8 cellular contexts compared by ENCODE assay signal in the genomic region with DNA sequence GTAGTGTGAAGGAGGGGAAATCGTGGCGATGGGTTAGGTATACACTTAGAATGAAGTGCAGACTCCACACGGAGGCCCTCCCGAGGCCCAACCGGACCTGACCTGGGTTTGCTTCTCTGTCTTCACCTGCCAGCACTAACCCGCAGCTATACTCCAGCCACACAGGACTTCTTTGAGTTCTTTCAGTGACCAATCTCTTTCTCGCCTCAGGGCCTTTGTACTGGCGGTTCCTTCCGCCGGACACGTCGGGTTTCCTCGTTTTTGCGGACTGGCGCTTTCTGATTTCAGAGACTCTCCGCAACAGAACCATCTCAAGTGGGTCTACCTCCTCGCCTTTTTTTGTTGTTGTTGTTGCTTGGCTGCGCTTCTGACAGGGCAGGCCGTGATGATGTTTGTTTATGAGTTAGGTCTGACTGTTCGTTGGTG. TPM values are rescaled to one million over a fixed set of nuclear protein-coding genes. Genes with fewer than 3 reads are reported as not detected.
A peak's percentile ranks its signal among the peaks of the same experiment; 100 is the strongest.
DNase-seq lines count a peak whose midpoint lies in the region; ATAC-seq and TF ChIP-seq lines count a peak whose summit lies in the region.

A gene with protein sequence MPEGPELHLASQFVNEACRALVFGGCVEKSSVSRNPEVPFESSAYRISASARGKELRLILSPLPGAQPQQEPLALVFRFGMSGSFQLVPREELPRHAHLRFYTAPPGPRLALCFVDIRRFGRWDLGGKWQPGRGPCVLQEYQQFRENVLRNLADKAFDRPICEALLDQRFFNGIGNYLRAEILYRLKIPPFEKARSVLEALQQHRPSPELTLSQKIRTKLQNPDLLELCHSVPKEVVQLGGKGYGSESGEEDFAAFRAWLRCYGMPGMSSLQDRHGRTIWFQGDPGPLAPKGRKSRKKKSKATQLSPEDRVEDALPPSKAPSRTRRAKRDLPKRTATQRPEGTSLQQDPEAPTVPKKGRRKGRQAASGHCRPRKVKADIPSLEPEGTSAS (plus strand): TSS at position 244 of the 426 bp plus-strand sequence. CDS start 1,867 bp downstream, outside the sequence.

- H3K9me3 ChIP-seq in HEK293 (ENCODE audit: control insufficient read depth, insufficient read depth, low read depth, low read length), result no peaks in the 10 kb centered on the region
- no peaks in the 10 kb centered on the region for H3K9me3 ChIP-seq in left ventricle myocardium inferior (replicated peaks)

- intact Hi-C loops in left ventricle myocardium inferior (cut with micrococcal nuclease), result no loop called here

- peak within 1 kb of the TSS; percentile 88 for H3K27ac ChIP-seq in HEK293 (ENCODE audit: extremely low read depth, low read depth, low read length)
- H3K27ac ChIP-seq in left ventricle myocardium inferior (replicated peaks), result peak within 1 kb of the TSS; percentile 79
- no peak within 1 kb of the TSS for H3K27ac ChIP-seq in rectal smooth muscle tissue (ENCODE audit: low read depth, low read length)

- H3K36me3 ChIP-seq in HEK293 (ENCODE audit: control insufficient read depth in 2 of 2, insufficient read depth in 1 of 2, low read length in 2 of 2) (peaks cover 10 to 14% of the 10 kb centered on the region in 2 experiments; a peak in 2 of 3 replicates), left ventricle myocardium inferior (no peaks in the 10 kb centered on the region), rectal smooth muscle tissue (ENCODE audit: control insufficient read depth, insufficient read depth, low read length) (no peaks in the 10 kb centered on the region)

- CTCF ChIA-PET in HEK293 (lab: Yijun Ruan, JAX), result no interaction called here

- H3K4me3 ChIP-seq in HEK293 (ENCODE audit: low read depth, low read length), result peak within 1 kb of the TSS; percentile 62
- H3K4me3 ChIP-seq in left ventricle myocardium inferior, result peak within 1 kb of the TSS; percentile 88
- H3K4me3 ChIP-seq in rectal smooth muscle tissue (ENCODE audit: low read length), result peak within 1 kb of the TSS; percentile 95

- peak within 1 kb of the TSS; percentile 60 for H3K9ac ChIP-seq in rectal smooth muscle tissue (ENCODE audit: low read length)

- no peaks in the 10 kb centered on the region for H3K27me3 ChIP-seq in left ventricle myocardium inferior (ENCODE audit: low read depth)
- H3K27me3 ChIP-seq in rectal smooth muscle tissue (ENCODE audit: control insufficient read depth, insufficient read depth, low read length), result no peaks in the 10 kb centered on the region

- H3K36me3 Mint-ChIP-seq in activated T-cell treated with anti-CD3 and anti-CD28 coated beads, Interleukin-2, amount 50 U/mL, for 4 hours (ENCODE audit: insufficient read depth), result no peaks in the 10 kb centered on the region

- DNase-seq in activated T-cell treated with anti-CD3 and anti-CD28 coated beads, Interleukin-2, amount 50 U/mL, for 4 hours, result no peak
- DNase-seq in left ventricle myocardium inferior (no peak), GM19238 (ENCODE audit: insufficient read length, low spot score) (no peak), ACHN (no peak), DMS 273 treated with DMSO at 0.1 percent for 48 hours (lab: John Stamatoyannopoulos, UW) (no peak)

- peaks cover 32% of the 10 kb centered on the region for H3K4me1 Mint-ChIP-seq in activated T-cell treated with anti-CD3 and anti-CD28 coated beads, Interleukin-2, amount 50 U/mL, for 4 hours (ENCODE audit: low read depth)

- peak within 1 kb of the TSS; percentile 82 for H3K4me3 Mint-ChIP-seq in activated T-cell treated with anti-CD3 and anti-CD28 coated beads, Interleukin-2, amount 50 U/mL, for 4 hours

- peaks cover 8% of the 10 kb centered on the region for H3K9me3 Mint-ChIP-seq in activated T-cell treated with anti-CD3 and anti-CD28 coated beads, Interleukin-2, amount 50 U/mL, for 4 hours

- ATAC-seq in activated T-cell treated with anti-CD3 and anti-CD28 coated beads, Interleukin-2, amount 50 U/mL, for 4 hours, result no peak
- ATAC-seq in GM21423 (IDR thresholded peaks at IDR 0.05; ENCODE audit: unreplicated experiment), result no peak

- H3K4me1 ChIP-seq in HEK293 (ENCODE audit: control insufficient read depth, insufficient read depth, low read length) (peaks cover 6% of the 10 kb centered on the region; the same call in 1 of the 2 replicates), left ventricle myocardium inferior (peaks cover 32% of the 10 kb centered on the region), rectal smooth muscle tissue (ENCODE audit: control insufficient read depth, insufficient read depth, low read length) (peaks cover 8% of the 10 kb centered on the region)

- in situ Hi-C loops in ACHN (cut with HindIII; ENCODE audit: low pct_ligation_motif_present, low pct_unique_long_range_greater_than_20kb, low sequenced_read_pairs), result no loop called here

- TF ChIP-seq CTCF in HEK293 (tag by site-specific recombination; IDR thresholded peaks at IDR 0.05), result no peak
- TF ChIP-seq CTCF in left ventricle myocardium inferior (IDR thresholded peaks at IDR 0.05; ENCODE audit: borderline replicate concordance), result no peak

- POLR2A ChIA-PET in HEK293 (lab: Yijun Ruan, JAX), result interaction anchor here (0.9 to 3.3 kb wide), 6 partner anchors 12 to 304 kb away, joined by 3 to 31 read pairs (median 3); a partner anchor contains a TSS

- H3K27me3 Mint-ChIP-seq in activated T-cell treated with anti-CD3 and anti-CD28 coated beads, Interleukin-2, amount 50 U/mL, for 4 hours (ENCODE audit: low read depth), result no peaks in the 10 kb centered on the region

TF ChIP-seq in HEK293, 187 proteins besides CTCF, POLR2A, EP300 and RAD21:
- peak; percentile 48; the same call in 1 of the 2 replicates for TF ChIP-seq ZNF623 (tag by site-specific recombination; IDR thresholded peaks at IDR 0.05)
- no peak for TF ChIP-seq ZSCAN16 (tag by site-specific recombination; IDR thresholded peaks at IDR 0.05)

RNA-seq across cellular contexts. Expression of the gene that starts here (rescaled TPM):
- total RNA-seq in activated T-cell treated with anti-CD3 and anti-CD28 coated beads, Interleukin-2, amount 50 U/mL, for 4 hours, result 1 to 10 TPM in 2 of 3 donors, under 1 TPM in 1; 0.79 to 2.1 (median 2.1) TPM
- 8.2 TPM for total RNA-seq in left ventricle myocardium inferior
